Comparison of ENCODE assay signal across 12 cellular contexts in the genomic region with DNA sequence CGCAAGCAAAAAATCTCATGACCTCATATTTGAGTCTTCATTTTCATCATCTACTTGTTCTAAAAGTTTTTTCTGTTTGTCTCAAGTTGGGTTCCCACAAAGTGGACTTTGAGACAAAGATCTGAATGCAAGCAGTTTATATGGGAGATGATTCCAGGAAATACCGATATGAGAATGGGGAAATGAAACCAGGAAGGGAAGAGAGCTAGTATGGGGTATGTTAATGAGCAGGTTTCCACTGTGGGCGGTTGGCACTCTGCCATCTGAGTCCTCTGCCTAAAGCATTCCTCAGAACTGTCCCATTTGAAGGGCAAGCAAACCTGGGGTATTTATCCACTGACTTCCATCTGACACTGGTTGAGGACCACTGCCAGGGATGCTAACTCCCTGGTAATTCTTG. TPM values are rescaled to one million over a fixed set of nuclear protein-coding genes. Genes with fewer than 3 reads are reported as not detected.
A peak's percentile ranks its signal among the peaks of the same experiment; 100 is the strongest.
DNase-seq lines count a peak whose midpoint lies in the region; ATAC-seq and TF ChIP-seq lines count a peak whose summit lies in the region.
"Had no signal": no experiment of that assay in that cellular context is flagged by ENCODE, and none has a peak within 500 bp of the region (broad histone marks: within the 10 kb centered on the region; RNA-seq: fewer than 3 reads in every experiment).

No MANE protein-coding gene starts in this region.

- H3K36me3 Mint-ChIP-seq in glutamatergic neuron (ENCODE audit: unreplicated experiment) = no peaks in the 10 kb centered on the region

- H3K27me3 ChIP-seq in A673 (replicated peaks; ENCODE audit: insufficient read depth, low read depth, low read length, poor library complexity) (no peaks in the 10 kb centered on the region), Peyer's patch (no peaks in the 10 kb centered on the region), lower lobe of right lung (ENCODE audit: low read depth) (no peaks in the 10 kb centered on the region)

- H3K4me3 ChIP-seq in A673 (ENCODE audit: low read depth, low read length, poor library complexity, severe bottlenecking) = no peak overlapping the region
- H3K4me3 ChIP-seq in Peyer's patch = no peak overlapping the region
- H3K4me3 ChIP-seq in lower lobe of right lung = no peak overlapping the region

- no peak for TF ChIP-seq CTCF in A673 (conservative IDR thresholded peaks at IDR 0.05; ENCODE audit: low read depth, low read length)
- TF ChIP-seq CTCF in Peyer's patch (IDR thresholded peaks at IDR 0.05) = no peak
- TF ChIP-seq CTCF in lower lobe of right lung (IDR thresholded peaks at IDR 0.05) = no peak
- TF ChIP-seq CTCF in glutamatergic neuron (IDR thresholded peaks at IDR 0.05; ENCODE audit: partially characterized antibody, unreplicated experiment) = no peak

- no peaks in the 10 kb centered on the region for H3K27me3 Mint-ChIP-seq in glutamatergic neuron (ENCODE audit: unreplicated experiment)

- H3K27ac Mint-ChIP-seq in glutamatergic neuron (ENCODE audit: unreplicated experiment) = no peak overlapping the region
- H3K27ac Mint-ChIP-seq: CD4-positive, alpha-beta T cell had no signal

- no peak overlapping the region for H3K4me3 Mint-ChIP-seq in glutamatergic neuron (ENCODE audit: unreplicated experiment)
- H3K4me3 Mint-ChIP-seq: CD4-positive, alpha-beta T cell had no signal

- TF ChIP-seq POLR2A in Peyer's patch (IDR thresholded peaks at IDR 0.05) = no peak

- ATAC-seq in GM19372 (IDR thresholded peaks at IDR 0.05; ENCODE audit: low read depth, unreplicated experiment) (peak; percentile 58), lower lobe of right lung (peak; percentile 70 to 78), HG03521 (IDR thresholded peaks at IDR 0.05; ENCODE audit: unreplicated experiment) (no peak)

- CTCF ChIA-PET in A673 (lab: Charles Lee) = no interaction called here

- H3K36me3 ChIP-seq in A673 (ENCODE audit: insufficient read depth, low read length, poor library complexity, severe bottlenecking) = no peaks in the 10 kb centered on the region
- H3K36me3 ChIP-seq in Peyer's patch = no peaks in the 10 kb centered on the region
- H3K36me3 ChIP-seq in lower lobe of right lung = peaks cover 22% of the 10 kb centered on the region

- H3K27ac ChIP-seq in A673 (ENCODE audit: low read depth, low read length, poor library complexity, severe bottlenecking) (no peak overlapping the region), Peyer's patch (peak overlapping the region in 1 of 4 donors; percentile 9), lower lobe of right lung (peak overlapping the region; percentile 27)

- no peaks in the 10 kb centered on the region for H3K4me1 ChIP-seq in A673 (ENCODE audit: insufficient read depth, low read length, poor library complexity, severe bottlenecking)
- no peaks in the 10 kb centered on the region for H3K4me1 ChIP-seq in Peyer's patch
- peaks cover 17% of the 10 kb centered on the region for H3K4me1 ChIP-seq in lower lobe of right lung

- intact Hi-C loops in A673 (cut with micrococcal nuclease; ENCODE audit: unreplicated experiment) = no loop called here
- intact Hi-C loops in lower lobe of right lung (cut with DNase I) = no loop called here

- no peaks in the 10 kb centered on the region for H3K9me3 Mint-ChIP-seq in glutamatergic neuron (ENCODE audit: unreplicated experiment)
- H3K9me3 Mint-ChIP-seq: CD4-positive, alpha-beta T cell had no signal

- DNase-seq in A673 (ENCODE audit: low spot score) (peak; percentile 59), Peyer's patch (peak in 2 of 3 donors; percentile 68 to 80), lower lobe of right lung (peak; percentile 88), glutamatergic neuron (no peak), AG08396 (ENCODE audit: low spot score) (no peak), NCI-H1092 (lab: John Stamatoyannopoulos, UW) (no peak)
- DNase-seq: activated gamma-delta T cell; CD4-positive, alpha-beta T cell had no signal

- POLR2A ChIA-PET in A673 (lab: Charles Lee; ENCODE audit: low non-redundant PET) = interaction anchor here (0.6 kb wide), 1 partner anchor 27 kb away, joined by 6 read pairs; no protein-coding TSS in a partner anchor

- no peaks in the 10 kb centered on the region for H3K4me1 Mint-ChIP-seq in glutamatergic neuron (ENCODE audit: low read depth, unreplicated experiment)

- BruUV-seq in A673 (replicated peaks; lab: Mats Ljungman, UMichigan) = no TSS peak

- H3K9me3 ChIP-seq in A673 (ENCODE audit: low read depth, low read length, poor library complexity, severe bottlenecking) (no peaks in the 10 kb centered on the region), Peyer's patch (no peaks in the 10 kb centered on the region), lower lobe of right lung (no peaks in the 10 kb centered on the region)

RNA-seq across cellular contexts. Expression of a gene that starts 8.8 kb away (rescaled TPM):
- total RNA-seq in A673 (2021) (0.37 TPM in 2 replicates), Peyer's patch (1 to 10 TPM in 3 of 4 donors, under 1 TPM in 1; 0.35 to 5.0 (median 1.4) TPM), lower lobe of right lung (32.0 TPM), glutamatergic neuron (ENCODE audit: unreplicated experiment) (1.1 TPM)

RNA-seq across cellular contexts. Expression of a gene that starts 9.6 kb away (rescaled TPM):
- not detected in 2 replicates for total RNA-seq in A673 (2021)
- total RNA-seq in Peyer's patch = 1 to 10 TPM in 1 of 4 donors, under 1 TPM in 2, not detected in 1; 0.70 to 4.1 (median 0.85) TPM
- 13.1 TPM for total RNA-seq in lower lobe of right lung
- total RNA-seq in glutamatergic neuron (ENCODE audit: unreplicated experiment) = not detected
- total RNA-seq: CD4-positive, alpha-beta T cell had no signal

RNA-seq across cellular contexts. Expression of a gene that starts 28.7 kb away (rescaled TPM):
- total RNA-seq in A673 (2021) (not detected in 2 replicates), Peyer's patch (10 to 100 TPM in 1 of 4 donors, 1 to 10 TPM in 1, not detected in 2; 4.2 to 19.8 TPM), lower lobe of right lung (8.6 TPM), glutamatergic neuron (ENCODE audit: unreplicated experiment) (not detected)
- total RNA-seq: lower leg skin, SK-MEL-5 had no signal

Comparison
In these comparisons a context has a peak if more than half of its experiments do, and no peak if none do; other contexts are left out.
1. DNase-seq: peak in A673 (single experiment), Peyer's patch (2 of 3) and lower lobe of right lung (single experiment); none in glutamatergic neuron (single experiment), AG08396 (single experiment) and NCI-H1092 (single experiment).